13 cellular contexts compared by ENCODE assay signal in the genomic region with DNA sequence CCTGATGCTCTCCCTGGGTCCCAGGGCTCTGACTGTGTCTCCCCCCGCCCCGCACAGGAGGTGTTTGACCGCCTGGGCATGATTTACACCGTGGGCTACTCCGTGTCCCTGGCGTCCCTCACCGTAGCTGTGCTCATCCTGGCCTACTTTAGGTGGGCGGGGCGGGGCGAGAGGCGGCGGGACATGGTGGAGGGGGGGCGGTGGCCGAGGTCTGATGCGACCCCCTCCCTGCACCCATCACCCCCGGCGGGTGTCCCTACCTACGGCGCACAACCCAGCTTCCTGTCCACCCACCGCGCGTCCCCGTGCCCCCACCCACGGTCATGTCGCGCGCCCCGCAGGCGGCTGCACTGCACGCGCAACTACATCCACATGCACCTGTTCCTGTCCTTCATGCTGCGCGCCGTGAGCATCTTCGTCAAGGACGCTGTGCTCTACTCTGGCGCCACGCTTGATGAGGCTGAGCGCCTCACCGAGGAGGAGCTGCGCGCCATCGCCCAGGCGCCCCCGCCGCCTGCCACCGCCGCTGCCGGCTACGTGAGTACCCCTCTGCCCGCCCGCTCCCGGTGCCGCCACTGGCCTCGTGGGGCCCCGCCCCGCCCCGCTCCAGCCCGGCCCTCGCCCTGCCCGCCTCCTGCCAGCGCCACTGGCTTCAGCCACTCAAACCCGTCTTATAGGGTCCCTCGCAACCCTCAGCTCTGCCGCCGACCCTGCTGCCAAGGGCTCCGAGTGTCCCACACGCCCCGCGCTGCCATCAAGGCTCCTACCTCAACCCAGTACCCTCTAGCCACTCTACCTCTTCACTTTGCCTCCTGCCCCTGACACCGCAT. TPM values are rescaled to one million over a fixed set of nuclear protein-coding genes. Genes with fewer than 3 reads are reported as not detected.
DNase-seq lines count a peak whose midpoint lies in the region; ATAC-seq and TF ChIP-seq lines count a peak whose summit lies in the region.
"Had no signal": no experiment of that assay in that cellular context is flagged by ENCODE, and none has a peak within 500 bp of the region (broad histone marks: within the 10 kb centered on the region; RNA-seq: fewer than 3 reads in every experiment).

No MANE protein-coding gene starts in this region.

- 13 to 24% (median 16%) methylated on average over 29 to 71 of the region's 71 CpGs for WGBS in stomach, 5 donors

- no peaks in the 10 kb centered on the region for H3K9me3 ChIP-seq in lower lobe of right lung
- no peaks in the 10 kb centered on the region for H3K9me3 ChIP-seq in stomach
- H3K9me3 ChIP-seq: neutrophil had no signal

- intact Hi-C loops in lower lobe of right lung (cut with DNase I): loop anchor here (10.0 kb wide), 1 partner anchor 194 kb away; a partner anchor contains a TSS
- intact Hi-C loops in stomach (cut with DNase I; ENCODE audit: low total_unique reads): no loop called here

- peaks cover 14% of the 10 kb centered on the region for H3K4me1 ChIP-seq in lower lobe of right lung
- H3K4me1 ChIP-seq in stomach: peaks cover 10 to 17% (median 12%) of the 10 kb centered on the region in 4 donors

- no peak overlapping the region for H3K27ac ChIP-seq in lower lobe of right lung
- H3K27ac ChIP-seq in stomach: no peak overlapping the region
- H3K27ac ChIP-seq: neutrophil had no signal

- H3K4me3 Mint-ChIP-seq in activated T-cell treated with anti-CD3 and anti-CD28 coated beads, Interleukin-2, amount 50 U/mL, for 72 hours: peak overlapping the region; percentile 4 to 61
- H3K4me3 Mint-ChIP-seq in activated naive CD8-positive, alpha-beta T cell treated with anti-CD3 and anti-CD28 coated beads, Interleukin-2, amount 10 ng/mL, durations not matched to agents 7 days and 5 days: peak overlapping the region; percentile 25

- peaks cover 4% of the 10 kb centered on the region for H3K4me1 Mint-ChIP-seq in activated T-cell treated with anti-CD3 and anti-CD28 coated beads, Interleukin-2, amount 50 U/mL, for 72 hours (ENCODE audit: low read depth)
- H3K4me1 Mint-ChIP-seq in activated naive CD8-positive, alpha-beta T cell treated with anti-CD3 and anti-CD28 coated beads, Interleukin-2, amount 10 ng/mL, durations not matched to agents 7 days and 5 days: peaks cover 3% of the 10 kb centered on the region

- TF ChIP-seq CTCF in lower lobe of right lung (IDR thresholded peaks at IDR 0.05): no peak
- no peak for TF ChIP-seq CTCF in stomach (IDR thresholded peaks at IDR 0.05)

- POLR2A ChIA-PET in activated naive CD8-positive, alpha-beta T cell treated with anti-CD3 and anti-CD28 coated beads, Interleukin-2, amount 10 ng/mL, durations not matched to agents 7 days and 5 days (lab: Charles Lee): no interaction called here

- no peak for ATAC-seq in activated T-cell treated with anti-CD3 and anti-CD28 coated beads, Interleukin-2, amount 50 U/mL, for 72 hours (replicated peaks in 1 of 2)
- no peak for ATAC-seq in activated naive CD8-positive, alpha-beta T cell treated with anti-CD3 and anti-CD28 coated beads, Interleukin-2, amount 10 ng/mL, durations not matched to agents 7 days and 5 days (ENCODE audit: low read depth)
- peak in 1 of 2 donors; percentile 26 for ATAC-seq in lower lobe of right lung

- H3K27me3 ChIP-seq in lower lobe of right lung (ENCODE audit: low read depth) (peaks cover 21% of the 10 kb centered on the region), stomach (peaks cover 0 to 45% (median 15%) of the 10 kb centered on the region in 3 donors)

- H3K27me3 Mint-ChIP-seq in activated T-cell treated with anti-CD3 and anti-CD28 coated beads, Interleukin-2, amount 50 U/mL, for 72 hours (ENCODE audit: low read depth): peaks cover 31% of the 10 kb centered on the region
- H3K27me3 Mint-ChIP-seq in activated naive CD8-positive, alpha-beta T cell treated with anti-CD3 and anti-CD28 coated beads, Interleukin-2, amount 10 ng/mL, durations not matched to agents 7 days and 5 days: peaks cover 18% of the 10 kb centered on the region

- no peak for TF ChIP-seq EP300 in stomach (IDR thresholded peaks at IDR 0.05)

- H3K9me3 Mint-ChIP-seq in activated T-cell treated with anti-CD3 and anti-CD28 coated beads, Interleukin-2, amount 50 U/mL, for 72 hours: no peaks in the 10 kb centered on the region
- H3K9me3 Mint-ChIP-seq in activated naive CD8-positive, alpha-beta T cell treated with anti-CD3 and anti-CD28 coated beads, Interleukin-2, amount 10 ng/mL, durations not matched to agents 7 days and 5 days: no peaks in the 10 kb centered on the region

- no peak overlapping the region for H3K4me3 ChIP-seq in lower lobe of right lung
- H3K4me3 ChIP-seq in stomach: peak overlapping the region in 3 of 4 donors; percentile 27 to 33 (median 33)

- no peak overlapping the region for H3K27ac Mint-ChIP-seq in activated T-cell treated with anti-CD3 and anti-CD28 coated beads, Interleukin-2, amount 50 U/mL, for 72 hours
- H3K27ac Mint-ChIP-seq in activated naive CD8-positive, alpha-beta T cell treated with anti-CD3 and anti-CD28 coated beads, Interleukin-2, amount 10 ng/mL, durations not matched to agents 7 days and 5 days: no peak overlapping the region

- no peaks in the 10 kb centered on the region for H3K36me3 Mint-ChIP-seq in activated T-cell treated with anti-CD3 and anti-CD28 coated beads, Interleukin-2, amount 50 U/mL, for 72 hours (ENCODE audit: insufficient read depth in 2 of 2)
- H3K36me3 Mint-ChIP-seq in activated naive CD8-positive, alpha-beta T cell treated with anti-CD3 and anti-CD28 coated beads, Interleukin-2, amount 10 ng/mL, durations not matched to agents 7 days and 5 days: no peaks in the 10 kb centered on the region

- H3K36me3 ChIP-seq in lower lobe of right lung (no peaks in the 10 kb centered on the region), stomach (no peaks in the 10 kb centered on the region)
- H3K36me3 ChIP-seq: neutrophil had no signal

- DNase-seq in activated T-cell treated with anti-CD3 and anti-CD28 coated beads, Interleukin-2, amount 50 U/mL, for 72 hours: no peak
- DNase-seq in activated T-cell treated with anti-CD3 and anti-CD28 coated beads for 4 hours (no peak), lower lobe of right lung (peak; percentile 46), stomach (no peak), NOMO-1 (lab: John Stamatoyannopoulos, UW; ENCODE audit: unreplicated experiment in 2 of 2) (no peak), HCEC 1CT (no peak)
- DNase-seq in activated naive CD8-positive, alpha-beta T cell treated with anti-CD3 and anti-CD28 coated beads, Interleukin-2, amount 10 ng/mL, durations not matched to agents 7 days and 5 days: peak; percentile 37
- DNase-seq in activated CD4-positive, CD25-positive, alpha-beta regulatory T cell (lab: John Stamatoyannopoulos, UW): no peak
- DNase-seq: activated T-cell treated with anti-CD3 and anti-CD28 coated beads, Interleukin-2, amount 50 U/mL, for 48 hours; erythroblast; stimulated activated CD4-positive, alpha-beta T cell treated with anti-CD3 and anti-CD28 coated beads, Interleukin-2, amount 100 ng/mL, for 48 hours had no signal

- no peak for TF ChIP-seq POLR2A in stomach (IDR thresholded peaks at IDR 0.05)

RNA-seq across cellular contexts. Expression of a gene that starts 21.0 kb away (rescaled TPM):
- total RNA-seq in activated T-cell treated with anti-CD3 and anti-CD28 coated beads, Interleukin-2, amount 50 U/mL, for 72 hours: not detected
- total RNA-seq in activated naive CD8-positive, alpha-beta T cell treated with anti-CD3 and anti-CD28 coated beads, Interleukin-2, amount 10 ng/mL, durations not matched to agents 7 days and 5 days: not detected
- total RNA-seq in lower lobe of right lung (14.5 TPM), stomach (1 to 10 TPM; 2.6 to 4.0 (median 3.5) TPM)
- polyA plus RNA-seq in stomach: 10 to 100 TPM in 2 of 3 donors, 1 to 10 TPM in 1; 8.4 to 22.4 (median 20.9) TPM
- total RNA-seq: bronchial epithelial cell had no signal

RNA-seq across cellular contexts. Expression of a gene that starts 35.3 kb away (rescaled TPM):
- not detected for total RNA-seq in activated T-cell treated with anti-CD3 and anti-CD28 coated beads, Interleukin-2, amount 50 U/mL, for 72 hours
- not detected for total RNA-seq in activated naive CD8-positive, alpha-beta T cell treated with anti-CD3 and anti-CD28 coated beads, Interleukin-2, amount 10 ng/mL, durations not matched to agents 7 days and 5 days
- total RNA-seq in lower lobe of right lung (2.0 TPM), stomach (1 to 10 TPM in 1 of 5 donors, not detected in 4; 3.1 TPM)
- polyA plus RNA-seq in stomach: 10 to 100 TPM in 1 of 3 donors, 1 to 10 TPM in 2; 1.5 to 11.5 (median 6.8) TPM
- total RNA-seq: bronchial epithelial cell had no signal

Comparison
In these comparisons a context has a peak if more than half of its experiments do, and no peak if none do; other contexts are left out.
1. DNase-seq: peak in activated naive CD8-positive, alpha-beta T cell treated with anti-CD3 and anti-CD28 coated beads, Interleukin-2, amount 10 ng/mL, durations not matched to agents 7 days and 5 days (single experiment) and lower lobe of right lung (single experiment); none in activated T-cell treated with anti-CD3 and anti-CD28 coated beads, Interleukin-2, amount 50 U/mL, for 72 hours (0 of 2), activated T-cell treated with anti-CD3 and anti-CD28 coated beads for 4 hours (single experiment), stomach (single experiment), activated CD4-positive, CD25-positive, alpha-beta regulatory T cell (0 of 4), NOMO-1 (0 of 2) and HCEC 1CT (single experiment).